In genomic region chr12:45727301-45727993, GRCh38 we compare ENCODE assay signal across 1 cellular context.
A peak's percentile ranks its signal among the peaks of the same experiment; 100 is the strongest.
TF ChIP-seq lines count a peak whose summit lies in the region.

No MANE protein-coding gene starts in this region.

TF ChIP-seq in HepG2, 621 proteins besides CTCF, POLR2A, EP300 and RAD21 (continued from another document and continues in another):
- TF ChIP-seq ZNF646 (CRISPR knock-in tag; IDR thresholded peaks at IDR 0.05) (0 out of 2 replicates have a peak, but pooled peaks have one; percentile 16), CREBL2 (CRISPR knock-in tag; IDR thresholded peaks at IDR 0.05; ENCODE audit: borderline replicate concordance) (no peak), CHCHD3 (CRISPR knock-in tag; IDR thresholded peaks at IDR 0.05) (no peak), SNAPC5 (CRISPR knock-in tag; IDR thresholded peaks at IDR 0.05; ENCODE audit: borderline replicate concordance) (no peak), CCAR2 (optimal IDR thresholded peaks at IDR 0.05; ENCODE audit: low read depth, low read length) (no peak), BRF2 (CRISPR knock-in tag; IDR thresholded peaks at IDR 0.05) (no peak), RXRA (CRISPR knock-in tag; IDR thresholded peaks at IDR 0.05) (peak; percentile 94), ETV5 (CRISPR knock-in tag; IDR thresholded peaks at IDR 0.05; ENCODE audit: borderline replicate concordance) (peak; percentile 68), ZNF414 (CRISPR knock-in tag; IDR thresholded peaks at IDR 0.05) (peak; percentile 82), ZNF317 (CRISPR knock-in tag; IDR thresholded peaks at IDR 0.05) (peak; percentile 78; the same call in 1 of the 2 replicates), ZNF335 (CRISPR knock-in tag; IDR thresholded peaks at IDR 0.05) (peak; percentile 43; the same call in 1 of the 2 replicates), MIER2 (CRISPR knock-in tag; IDR thresholded peaks at IDR 0.05) (0 out of 2 replicates have a peak, but pooled peaks have one; percentile 15), ZNF10 (CRISPR knock-in tag; IDR thresholded peaks at IDR 0.05; ENCODE audit: borderline replicate concordance, low read depth) (no peak), TCF12 (IDR thresholded peaks at IDR 0.05) (no peak), TCF12 (CRISPR knock-in tag; IDR thresholded peaks at IDR 0.05) (peak; percentile 89), ZNF34 (CRISPR knock-in tag; IDR thresholded peaks at IDR 0.05; ENCODE audit: borderline replicate concordance) (no peak; the same call in 1 of the 2 replicates), ZNF12 (CRISPR knock-in tag; IDR thresholded peaks at IDR 0.05) (peak; percentile 74), ZNF672 (CRISPR knock-in tag; IDR thresholded peaks at IDR 0.05) (no peak), SAP130 (CRISPR knock-in tag; IDR thresholded peaks at IDR 0.05; ENCODE audit: low read depth) (peak; percentile 82), ZFP36 (IDR thresholded peaks at IDR 0.05; ENCODE audit: borderline replicate concordance, low read depth, low read length, partially characterized antibody) (no peak), TOPORS (CRISPR knock-in tag; IDR thresholded peaks at IDR 0.05) (no peak), PCBP2 (optimal IDR thresholded peaks at IDR 0.05; ENCODE audit: low read depth, low read length, poor library complexity, severe bottlenecking) (no peak), ZNF326 (CRISPR knock-in tag; IDR thresholded peaks at IDR 0.05; ENCODE audit: borderline replicate concordance) (no peak), XBP1 (CRISPR knock-in tag; IDR thresholded peaks at IDR 0.05) (no peak; the same call in 1 of the 2 replicates), ATF3 (CRISPR knock-in tag; IDR thresholded peaks at IDR 0.05) (no peak), MAF1 (CRISPR knock-in tag; IDR thresholded peaks at IDR 0.05; ENCODE audit: borderline replicate concordance) (no peak), ZC3H4 (CRISPR knock-in tag; IDR thresholded peaks at IDR 0.05; ENCODE audit: borderline replicate concordance) (no peak), ZHX2 (IDR thresholded peaks at IDR 0.05; ENCODE audit: low read depth) (peak; percentile 66; the same call in 1 of the 2 replicates), ZHX2 (CRISPR knock-in tag; IDR thresholded peaks at IDR 0.05; ENCODE audit: borderline replicate concordance) (no peak), ZNF746 (CRISPR knock-in tag; IDR thresholded peaks at IDR 0.05) (peak; percentile 62; the same call in 1 of the 2 replicates), BRCA1 (CRISPR knock-in tag; IDR thresholded peaks at IDR 0.05) (no peak), KDM2A (CRISPR knock-in tag; IDR thresholded peaks at IDR 0.05; ENCODE audit: borderline replicate concordance, low read depth) (peak; percentile 90), ZNF160 (CRISPR knock-in tag; IDR thresholded peaks at IDR 0.05) (peak; percentile 55; the same call in 1 of the 2 replicates), FOXO1 (CRISPR knock-in tag; IDR thresholded peaks at IDR 0.05) (peak; percentile 69), MAFK (conservative IDR thresholded peaks at IDR 0.05 in 1 of 2, IDR thresholded peaks at IDR 0.05 in 1 of 2; ENCODE audit: low read length in 2 of 2) (no peak), ZNF281 (CRISPR knock-in tag; IDR thresholded peaks at IDR 0.05; ENCODE audit: borderline replicate concordance) (peak; percentile 98), ZSCAN12 (CRISPR knock-in tag; IDR thresholded peaks at IDR 0.05) (peak; percentile 50; the same call in 1 of the 2 replicates), ZNF713 (CRISPR knock-in tag; IDR thresholded peaks at IDR 0.05) (no peak), DNMT1 (CRISPR knock-in tag; IDR thresholded peaks at IDR 0.05) (no peak), ATM (IDR thresholded peaks at IDR 0.05; ENCODE audit: borderline replicate concordance) (no peak), HOMEZ (CRISPR knock-in tag; IDR thresholded peaks at IDR 0.05; ENCODE audit: low read depth) (no peak; the same call in 1 of the 2 replicates), GLI4 (CRISPR knock-in tag; IDR thresholded peaks at IDR 0.05; ENCODE audit: borderline replicate concordance) (no peak), NR2F6 (IDR thresholded peaks at IDR 0.05) (no peak; the same call in 1 of the 2 replicates), NR2F6 (CRISPR knock-in tag; IDR thresholded peaks at IDR 0.05) (peak; percentile 62)
